19 cellular contexts compared by ENCODE assay signal in the genomic region with DNA sequence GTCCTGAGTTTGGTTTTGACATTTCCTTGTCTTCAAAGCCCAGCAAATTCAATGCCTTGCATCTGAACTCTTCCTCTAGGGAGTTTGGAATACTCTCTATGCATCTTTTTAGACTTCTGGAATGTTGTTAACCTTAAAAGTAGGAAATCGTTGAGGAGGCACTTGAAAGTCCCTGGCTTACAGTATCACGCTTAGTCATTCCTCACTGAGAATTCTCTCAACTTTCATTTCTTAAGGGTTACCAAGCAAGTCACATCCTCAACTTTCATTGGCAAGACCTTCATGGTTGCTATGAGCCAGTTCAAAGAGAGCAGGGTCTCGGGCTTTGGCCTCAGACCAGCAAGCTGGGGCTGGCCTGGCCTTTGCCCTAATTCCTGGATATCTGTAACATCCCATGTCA.
"Had no signal": no experiment of that assay in that cellular context is flagged by ENCODE, and none has a peak within 500 bp of the region (broad histone marks: within the 10 kb centered on the region; RNA-seq: fewer than 3 reads in every experiment).

No MANE protein-coding gene starts in this region.

- H3K9me3 Mint-ChIP-seq: activated T-helper 2 cell treated with anti-CD3 and anti-CD28 coated beads, Interferon-gamma antibody, Interleukin-2, Interleukin-4, amounts not matched to agents 10 μg/mL and 5 μg/mL and 100 μg/mL, durations not matched to agents 14 hours and 24 hours and 36 hours; T-helper 2 cell treated with Interferon-gamma antibody and Interleukin-4, amounts not matched to agents 5 μg/mL and 100 μg/mL, for 36 hours had no signal

- DNase-seq: activated CD4-positive, alpha-beta T cell treated with anti-CD3 and anti-CD28 coated beads for 1 hour; activated CD4-positive, alpha-beta T cell treated with anti-CD3 and anti-CD28 coated beads, Interleukin-2, amount 50 U/mL, for 48 hours; activated naive CD4-positive, alpha-beta T cell treated with anti-CD3 and anti-CD28 coated beads for 36 hours; activated naive CD8-positive, alpha-beta T cell treated with anti-CD3 and anti-CD28 coated beads, Interleukin-2, amount 50 U/mL, for 24 hours; heart right ventricle; mammary epithelial cell; naive B cell; pancreas; sigmoid colon; spleen; stimulated activated CD4-positive, alpha-beta T cell treated with anti-CD3 and anti-CD28 coated beads, Interleukin-1b, Interleukin-23, amount 100 ng/mL, for 48 hours had no signal

- H3K4me1 Mint-ChIP-seq: activated naive CD8-positive, alpha-beta T cell treated with anti-CD3 and anti-CD28 coated beads, Interleukin-2, amount 50 U/mL, for 24 hours; naive B cell had no signal

- H3K4me3 ChIP-seq: ascending aorta, cardiac muscle cell, colonic mucosa, esophagus muscularis mucosa, gastroesophageal sphincter, heart right ventricle, pancreas, sigmoid colon, spleen, thoracic aorta had no signal

- H3K36me3 ChIP-seq: ascending aorta, cardiac muscle cell, colonic mucosa, esophagus muscularis mucosa, gastroesophageal sphincter, heart right ventricle, pancreas, sigmoid colon, spleen, thoracic aorta had no signal

- H3K27ac ChIP-seq: ascending aorta, cardiac muscle cell, colonic mucosa, esophagus muscularis mucosa, gastroesophageal sphincter, thoracic aorta had no signal

- H3K4me1 ChIP-seq: colonic mucosa, pancreas had no signal

- H3K4me3 Mint-ChIP-seq: activated naive CD4-positive, alpha-beta T cell treated with anti-CD3 and anti-CD28 coated beads for 36 hours; activated naive CD8-positive, alpha-beta T cell treated with anti-CD3 and anti-CD28 coated beads, Interleukin-2, amount 50 U/mL, for 24 hours; naive B cell; T-helper 2 cell treated with Interferon-gamma antibody and Interleukin-4, amounts not matched to agents 5 μg/mL and 100 μg/mL, for 36 hours had no signal

- H3K9me3 ChIP-seq: colonic mucosa, esophagus muscularis mucosa, gastroesophageal sphincter, pancreas, sigmoid colon, thoracic aorta had no signal

- ATAC-seq: activated naive CD8-positive, alpha-beta T cell treated with anti-CD3 and anti-CD28 coated beads, Interleukin-2, amount 50 U/mL, for 24 hours; gastroesophageal sphincter; heart right ventricle; pancreas had no signal

- FAIRE-seq: pancreas had no signal

- H3K27me3 ChIP-seq: ascending aorta, cardiac muscle cell, colonic mucosa, esophagus muscularis mucosa, pancreas, sigmoid colon had no signal

- H3K27ac Mint-ChIP-seq: activated naive CD4-positive, alpha-beta T cell treated with anti-CD3 and anti-CD28 coated beads for 36 hours; activated naive CD8-positive, alpha-beta T cell treated with anti-CD3 and anti-CD28 coated beads, Interleukin-2, amount 50 U/mL, for 24 hours; activated T-helper 2 cell treated with anti-CD3 and anti-CD28 coated beads, Interferon-gamma antibody, Interleukin-2, Interleukin-4, amounts not matched to agents 10 μg/mL and 5 μg/mL and 100 μg/mL, durations not matched to agents 14 hours and 24 hours and 36 hours; naive B cell; T-helper 2 cell treated with Interferon-gamma antibody and Interleukin-4, amounts not matched to agents 5 μg/mL and 100 μg/mL, for 36 hours had no signal
